ENCODE assay signal across 9 cellular contexts in the genomic region with DNA sequence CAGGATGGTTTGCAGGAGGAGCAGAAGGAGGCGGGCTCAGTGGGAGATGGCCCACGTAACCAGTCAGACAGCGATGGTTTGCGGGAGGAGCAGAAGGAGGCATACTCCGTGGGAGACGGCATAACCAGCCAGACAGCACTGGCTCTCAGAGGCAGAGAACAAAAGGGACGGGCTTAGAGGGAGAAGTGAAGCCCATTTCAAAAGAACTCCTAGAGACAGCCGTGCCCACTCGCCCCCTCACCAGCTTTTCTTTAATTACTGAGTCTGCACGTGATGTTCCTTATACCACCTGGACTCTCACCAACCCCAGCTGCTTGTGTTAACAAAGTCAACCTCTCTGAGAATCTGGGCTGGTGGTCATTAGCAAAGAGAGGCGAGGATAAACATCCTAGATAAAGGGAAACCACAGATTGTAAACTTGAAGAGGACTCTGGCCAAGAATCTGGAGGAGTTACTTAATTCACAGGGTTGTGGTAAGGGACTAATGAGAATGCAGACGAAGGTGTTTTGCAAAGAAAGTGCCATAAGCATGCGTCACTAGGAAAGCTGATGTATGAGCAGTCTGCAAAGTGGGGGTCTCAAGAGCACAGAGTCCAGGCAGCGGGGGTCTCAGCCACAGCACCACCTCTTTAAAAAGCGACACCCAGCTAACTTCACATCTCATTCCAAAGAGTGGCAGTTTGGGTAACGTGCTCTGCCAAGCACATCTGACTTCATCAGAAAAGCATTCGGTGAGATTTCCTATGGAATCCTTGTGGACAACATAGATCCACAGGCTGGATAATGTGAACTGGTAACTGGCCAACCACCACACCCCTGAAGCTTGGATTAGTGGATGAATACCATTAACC. TPM values are rescaled to one million over a fixed set of nuclear protein-coding genes. Genes with fewer than 3 reads are reported as not detected.
DNase-seq lines count a peak whose midpoint lies in the region; ATAC-seq and TF ChIP-seq lines count a peak whose summit lies in the region.
"Had no signal": no experiment of that assay in that cellular context is flagged by ENCODE, and none has a peak within 500 bp of the region (broad histone marks: within the 10 kb centered on the region; RNA-seq: fewer than 3 reads in every experiment).

No MANE protein-coding gene starts in this region.

- TF ChIP-seq POLR2A in esophagus muscularis mucosa (IDR thresholded peaks at IDR 0.05; ENCODE audit: low read depth) (no peak), spleen (IDR thresholded peaks at IDR 0.05) (no peak)

- no peaks in the 10 kb centered on the region for H3K4me1 Mint-ChIP-seq in CD8-positive, alpha-beta memory T cell
- no peaks in the 10 kb centered on the region for H3K4me1 Mint-ChIP-seq in activated CD8-positive, alpha-beta T cell treated with anti-CD3 and anti-CD28 coated beads for 36 hours (ENCODE audit: low read depth)
- H3K4me1 Mint-ChIP-seq: activated CD4-positive, alpha-beta T cell treated with anti-CD3 and anti-CD28 coated beads, Interleukin-2, amount 10 ng/mL, durations not matched to agents 7 days and 5 days had no signal

- H3K27me3 Mint-ChIP-seq in CD8-positive, alpha-beta memory T cell, result peaks cover 13 to 39% of the 10 kb centered on the region in 2 donors
- H3K27me3 Mint-ChIP-seq in activated CD8-positive, alpha-beta T cell treated with anti-CD3 and anti-CD28 coated beads for 36 hours, result peaks cover 11% of the 10 kb centered on the region

- peaks cover 0 to 3% (median 0%) of the 10 kb centered on the region in 4 donors for H3K36me3 ChIP-seq in esophagus muscularis mucosa
- no peaks in the 10 kb centered on the region for H3K36me3 ChIP-seq in rectal smooth muscle tissue (ENCODE audit: control insufficient read depth, insufficient read depth, low read length)
- H3K36me3 ChIP-seq in CD8-positive, alpha-beta memory T cell (ENCODE audit: insufficient read depth, low read length), result no peaks in the 10 kb centered on the region
- H3K36me3 ChIP-seq in spleen, result no peaks in the 10 kb centered on the region

- intact Hi-C loops in esophagus muscularis mucosa (cut with DNase I) (no loop called here), spleen (cut with DNase I; ENCODE audit: low total_unique reads) (no loop called here)
- intact Hi-C loops in activated CD8-positive, alpha-beta T cell treated with anti-CD3 and anti-CD28 coated beads for 36 hours (cut with micrococcal nuclease), result no loop called here

- no peaks in the 10 kb centered on the region for H3K9me3 Mint-ChIP-seq in CD8-positive, alpha-beta memory T cell
- no peaks in the 10 kb centered on the region for H3K9me3 Mint-ChIP-seq in activated CD8-positive, alpha-beta T cell treated with anti-CD3 and anti-CD28 coated beads for 36 hours
- H3K9me3 Mint-ChIP-seq: activated CD4-positive, alpha-beta T cell treated with anti-CD3 and anti-CD28 coated beads, Interleukin-2, amount 10 ng/mL, durations not matched to agents 7 days and 5 days had no signal

- POLR2A ChIA-PET in CD8-positive, alpha-beta memory T cell (lab: Charles Lee), result no interaction called here
- POLR2A ChIA-PET in activated CD8-positive, alpha-beta T cell treated with anti-CD3 and anti-CD28 coated beads for 36 hours (lab: Charles Lee), result no interaction called here

- no peaks in the 10 kb centered on the region for H3K9me3 ChIP-seq in esophagus muscularis mucosa
- no peaks in the 10 kb centered on the region for H3K9me3 ChIP-seq in CD8-positive, alpha-beta memory T cell (ENCODE audit: low read length)
- H3K9me3 ChIP-seq in spleen, result no peaks in the 10 kb centered on the region

- TF ChIP-seq CTCF in esophagus muscularis mucosa (IDR thresholded peaks at IDR 0.05) (no peak), spleen (IDR thresholded peaks at IDR 0.05 in 8 of 11, conservative IDR thresholded peaks at IDR 0.05 in 3 of 11) (no peak)
- TF ChIP-seq CTCF in activated CD8-positive, alpha-beta T cell treated with anti-CD3 and anti-CD28 coated beads for 36 hours (IDR thresholded peaks at IDR 0.05), result no peak

- WGBS in esophagus muscularis mucosa, result 44% methylated on average over 17 of the region's 17 CpGs
- WGBS in spleen, 5 donors, result 72 to 76% (median 73%) methylated on average over 17 of the region's 17 CpGs

- H3K4me3 ChIP-seq in esophagus muscularis mucosa, result peak overlapping the region in 2 of 4 donors; percentile 0 to 6
- no peak overlapping the region for H3K4me3 ChIP-seq in rectal smooth muscle tissue (ENCODE audit: low read length)
- H3K4me3 ChIP-seq in CD8-positive, alpha-beta memory T cell (ENCODE audit: low read length), result no peak overlapping the region
- H3K4me3 ChIP-seq in spleen, result no peak overlapping the region

- H3K4me1 ChIP-seq in esophagus muscularis mucosa (peaks cover 0 to 39% (median 23%) of the 10 kb centered on the region in 4 donors), rectal smooth muscle tissue (ENCODE audit: control insufficient read depth, insufficient read depth, low read length) (peaks cover 13% of the 10 kb centered on the region), spleen (no peaks in the 10 kb centered on the region)
- H3K4me1 ChIP-seq in CD8-positive, alpha-beta memory T cell (ENCODE audit: insufficient read depth, low read length), result no peaks in the 10 kb centered on the region

- no peaks in the 10 kb centered on the region for H3K27me3 ChIP-seq in esophagus muscularis mucosa
- no peaks in the 10 kb centered on the region for H3K27me3 ChIP-seq in rectal smooth muscle tissue (ENCODE audit: control insufficient read depth, insufficient read depth, low read length)
- no peaks in the 10 kb centered on the region for H3K27me3 ChIP-seq in CD8-positive, alpha-beta memory T cell (ENCODE audit: insufficient read depth, low read length, poor library complexity, severe bottlenecking)
- peaks cover 0 to 6% (median 0%) of the 10 kb centered on the region in 7 donors for H3K27me3 ChIP-seq in spleen (replicated peaks in 1 of 7)

- no peak for ATAC-seq in activated CD8-positive, alpha-beta T cell treated with anti-CD3 and anti-CD28 coated beads for 36 hours

- peak; percentile 98 for DNase-seq in GM04503 (ENCODE audit: low read depth)
- peak; percentile 74 for DNase-seq in NCI-H69 (lab: John Stamatoyannopoulos, UW)
- no peak for DNase-seq in esophagus muscularis mucosa (ENCODE audit: extremely low spot score)
- no peak for DNase-seq in CD8-positive, alpha-beta memory T cell
- DNase-seq in activated CD8-positive, alpha-beta T cell treated with anti-CD3 and anti-CD28 coated beads for 36 hours, result no peak
- no peak for DNase-seq in HUDEP-2 (lab: John Stamatoyannopoulos, UW; ENCODE audit: unreplicated experiment in 76 of 76)
- DNase-seq in spleen, result no peak
- DNase-seq: activated CD4-positive, alpha-beta T cell treated with anti-CD3 and anti-CD28 coated beads, Interleukin-2, amount 10 ng/mL, durations not matched to agents 7 days and 5 days had no signal

- no peaks in the 10 kb centered on the region for H3K36me3 Mint-ChIP-seq in CD8-positive, alpha-beta memory T cell
- H3K36me3 Mint-ChIP-seq in activated CD8-positive, alpha-beta T cell treated with anti-CD3 and anti-CD28 coated beads for 36 hours (ENCODE audit: low read depth), result no peaks in the 10 kb centered on the region

- no peak overlapping the region for H3K4me3 Mint-ChIP-seq in CD8-positive, alpha-beta memory T cell
- H3K4me3 Mint-ChIP-seq in activated CD8-positive, alpha-beta T cell treated with anti-CD3 and anti-CD28 coated beads for 36 hours, result no peak overlapping the region
- H3K4me3 Mint-ChIP-seq: activated CD4-positive, alpha-beta T cell treated with anti-CD3 and anti-CD28 coated beads, Interleukin-2, amount 10 ng/mL, durations not matched to agents 7 days and 5 days had no signal

- no peak overlapping the region for H3K27ac Mint-ChIP-seq in CD8-positive, alpha-beta memory T cell
- no peak overlapping the region for H3K27ac Mint-ChIP-seq in activated CD8-positive, alpha-beta T cell treated with anti-CD3 and anti-CD28 coated beads for 36 hours
- H3K27ac Mint-ChIP-seq: activated CD4-positive, alpha-beta T cell treated with anti-CD3 and anti-CD28 coated beads, Interleukin-2, amount 10 ng/mL, durations not matched to agents 7 days and 5 days had no signal

- no peak overlapping the region for H3K9ac ChIP-seq in rectal smooth muscle tissue (ENCODE audit: low read length)

- H3K27ac ChIP-seq in esophagus muscularis mucosa (replicated peaks in 1 of 4), result peak overlapping the region; percentile 33 to 62 (median 53)
- peak overlapping the region; percentile 55 for H3K27ac ChIP-seq in rectal smooth muscle tissue (ENCODE audit: low read depth, low read length)
- H3K27ac ChIP-seq in CD8-positive, alpha-beta memory T cell (ENCODE audit: low read depth, low read length), result no peak overlapping the region
- no peak overlapping the region for H3K27ac ChIP-seq in spleen

- CTCF ChIA-PET in CD8-positive, alpha-beta memory T cell (lab: Charles Lee), result no interaction called here
- CTCF ChIA-PET in activated CD8-positive, alpha-beta T cell treated with anti-CD3 and anti-CD28 coated beads for 36 hours (lab: Charles Lee), result no interaction called here

- no peak for TF ChIP-seq EP300 in esophagus muscularis mucosa (IDR thresholded peaks at IDR 0.05)

RNA-seq across cellular contexts. Expression of a gene that starts 51.7 kb away (rescaled TPM):
- 10 to 100 TPM; 37.0 to 65.6 (median 49.8) TPM for total RNA-seq in esophagus muscularis mucosa
- under 1 TPM; 0.31 to 0.42 TPM for total RNA-seq in CD8-positive, alpha-beta memory T cell
- 0.08 TPM for polyA plus RNA-seq in CD8-positive, alpha-beta memory T cell
- total RNA-seq in activated CD8-positive, alpha-beta T cell treated with anti-CD3 and anti-CD28 coated beads for 36 hours, result 1 to 10 TPM; 1.2 to 1.4 TPM
- 10 to 100 TPM in 5 of 7 donors, 1 to 10 TPM in 2; 7.2 to 21.4 (median 14.1) TPM for total RNA-seq in spleen
- polyA plus RNA-seq in spleen, result 1 to 10 TPM; 3.9 to 6.6 (median 5.8) TPM

Comparison
In these comparisons a context has a peak if more than half of its experiments do, and no peak if none do; other contexts are left out.
1. DNase-seq: peak in GM04503 (single experiment) and NCI-H69 (single experiment); none in esophagus muscularis mucosa (single experiment), CD8-positive, alpha-beta memory T cell (0 of 5), activated CD8-positive, alpha-beta T cell treated with anti-CD3 and anti-CD28 coated beads for 36 hours (single experiment), HUDEP-2 (0 of 76) and spleen (single experiment).
2. H3K27ac ChIP-seq: peak in esophagus muscularis mucosa (4 of 4) and rectal smooth muscle tissue (single experiment); none in CD8-positive, alpha-beta memory T cell (single experiment) and spleen (0 of 8).